ENCODE assay signal across 26 cellular contexts in the genomic region with DNA sequence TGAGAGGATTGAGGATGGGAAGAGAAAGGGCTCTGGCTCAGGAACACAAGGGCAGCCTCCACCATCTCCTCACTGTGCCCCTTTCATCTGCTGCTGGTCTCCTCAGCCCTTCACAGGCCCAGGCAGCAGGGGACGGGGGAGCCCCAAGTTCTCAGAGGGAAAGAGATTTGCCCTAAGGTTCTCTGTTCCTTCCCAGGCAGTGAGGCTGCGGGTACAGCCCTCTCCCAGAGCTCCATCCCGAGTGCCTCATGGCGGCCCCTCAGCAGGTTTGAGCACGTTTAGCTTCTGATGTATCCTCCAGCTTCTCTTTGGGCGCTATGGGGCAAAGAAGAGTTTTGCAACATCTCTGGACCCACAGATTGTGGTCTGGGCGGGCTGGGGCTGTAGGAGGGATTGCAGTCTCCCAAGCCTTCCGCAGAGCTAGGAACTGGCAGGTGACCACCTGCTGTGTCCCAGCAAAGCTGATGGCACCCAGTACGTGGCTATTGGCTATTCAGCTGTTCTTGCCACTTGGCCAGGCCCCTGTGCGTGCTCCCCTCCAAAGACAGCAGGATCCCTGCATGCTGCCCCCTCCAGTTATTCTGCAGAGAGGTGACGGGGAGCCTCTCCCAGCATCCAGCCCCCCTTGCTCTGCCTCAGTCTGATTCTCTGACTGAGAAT. TPM values are rescaled to one million over a fixed set of nuclear protein-coding genes. Genes with fewer than 3 reads are reported as not detected.
A peak's percentile ranks its signal among the peaks of the same experiment; 100 is the strongest.
DNase-seq lines count a peak whose midpoint lies in the region; ATAC-seq, FAIRE-seq and TF ChIP-seq lines count a peak whose summit lies in the region.
"Had no signal": no experiment of that assay in that cellular context is flagged by ENCODE, and none has a peak within 500 bp of the region (broad histone marks: within the 10 kb centered on the region; RNA-seq: fewer than 3 reads in every experiment).

No MANE protein-coding gene starts in this region.

- H3K36me3 ChIP-seq in H7 (replicated peaks; ENCODE audit: control insufficient read depth, insufficient read depth, low read length) (no peaks in the 10 kb centered on the region), spleen (no peaks in the 10 kb centered on the region), trophoblast cell (ENCODE audit: control insufficient read depth in 1 of 2, insufficient read depth in 2 of 2, low read length in 2 of 2) (no peaks in the 10 kb centered on the region)
- H3K36me3 ChIP-seq: BE2C; BLaER1 treated with 17β-estradiol and CSF1 and Interleukin-3, amounts not matched to agents 10 nM and 100 nM had no signal

- H3K18ac ChIP-seq in trophoblast cell (ENCODE audit: low read length): no peak overlapping the region

- H3K4me3 ChIP-seq in H7 (ENCODE audit: insufficient read depth, low read depth, low read length) (no peak overlapping the region), spleen (no peak overlapping the region), trophoblast cell (ENCODE audit: low read depth, low read length) (no peak overlapping the region)
- H3K4me3 ChIP-seq: A549; BLaER1 treated with 17β-estradiol and CSF1 and Interleukin-3, amounts not matched to agents 10 nM and 100 nM; GM12878 had no signal

- no peak overlapping the region for H4K91ac ChIP-seq in trophoblast cell (ENCODE audit: low read depth, low read length)

- no peak overlapping the region for H3K9ac ChIP-seq in trophoblast cell (ENCODE audit: low read length)
- H3K9ac ChIP-seq: BLaER1 treated with 17β-estradiol and CSF1 and Interleukin-3, amounts not matched to agents 10 nM and 100 nM had no signal

- H3K23ac ChIP-seq in trophoblast cell (ENCODE audit: low read length): no peak overlapping the region

- H3K4me1 ChIP-seq in spleen: no peaks in the 10 kb centered on the region
- H3K4me1 ChIP-seq in trophoblast cell (ENCODE audit: control insufficient read depth in 1 of 2, insufficient read depth in 2 of 2, low read length in 2 of 2): peaks cover 1 to 3% of the 10 kb centered on the region in 2 experiments
- H3K4me1 ChIP-seq: A549 had no signal

- H3K79me1 ChIP-seq in trophoblast cell (ENCODE audit: low read length): no peaks in the 10 kb centered on the region

- H2AK5ac ChIP-seq in trophoblast cell (ENCODE audit: low read length): no peak overlapping the region

- no peak for TF ChIP-seq CTCF in spleen (IDR thresholded peaks at IDR 0.05 in 8 of 11, conservative IDR thresholded peaks at IDR 0.05 in 3 of 11)

- no peaks in the 10 kb centered on the region for H3K79me2 ChIP-seq in trophoblast cell (ENCODE audit: control insufficient read depth, insufficient read depth, low read length, poor library complexity)

- no peak overlapping the region for H3K27ac ChIP-seq in spleen
- H3K27ac ChIP-seq in trophoblast cell (ENCODE audit: low read depth, low read length): no peak overlapping the region
- H3K27ac ChIP-seq: A549; BLaER1 treated with 17β-estradiol and CSF1 and Interleukin-3, amounts not matched to agents 10 nM and 100 nM had no signal

- DNase-seq in H7 (peak; percentile 45), mesenteric fat pad (ENCODE audit: low spot score) (peak; percentile 75), posterior vena cava (ENCODE audit: low spot score) (peak; percentile 29), spleen (peak; percentile 31), urothelium cell line (ENCODE audit: low spot score) (no peak), trophoblast cell (no peak)
- DNase-seq: 8988T; ACHN; AML-193; BE2C; CD4-positive, alpha-beta T cell; CD8-positive, alpha-beta memory T cell; DMS 273 treated with DMSO at 0.1 percent for 48 hours; DMS79; EL; GDM1; GOT3; HCEC 1CT had no signal

- TF ChIP-seq POLR2A in spleen (IDR thresholded peaks at IDR 0.05): no peak

- no peak overlapping the region for H2BK12ac ChIP-seq in trophoblast cell (ENCODE audit: low read length)

- intact Hi-C loops in posterior vena cava (cut with DNase I) (loop anchor here in 1 of 2 donors (2.0 kb wide), 1 partner anchor 360 kb away; no protein-coding TSS in a partner anchor), spleen (cut with DNase I; ENCODE audit: low total_unique reads) (no loop called here)

- 62 to 75% (median 66%) methylated on average over 9 to 11 of the region's 11 CpGs for WGBS in spleen, 5 donors
- no CpG with 5 or more reads among the region's 11 CpGs for WGBS in trophoblast cell (ENCODE audit: extremely low coverage, insufficient coverage, insufficient read length)

- no peak overlapping the region for H2AFZ ChIP-seq in trophoblast cell (ENCODE audit: insufficient read depth, low read length, poor library complexity)

- H4K12ac ChIP-seq in trophoblast cell (ENCODE audit: low read depth, low read length): no peak overlapping the region

- H3K9me3 ChIP-seq in spleen: peaks cover 0 to 10% (median 5%) of the 10 kb centered on the region in 8 donors
- H3K9me3 ChIP-seq in trophoblast cell (ENCODE audit: insufficient read depth, low read depth, low read length): no peaks in the 10 kb centered on the region
- H3K9me3 ChIP-seq: A549, BE2C had no signal

- no peak overlapping the region for H3K4ac ChIP-seq in trophoblast cell (ENCODE audit: low read depth, low read length)

- ATAC-seq in GM19452 (IDR thresholded peaks at IDR 0.05; ENCODE audit: unreplicated experiment): no peak
- ATAC-seq: A549, GM12878 had no signal

- H3K14ac ChIP-seq in trophoblast cell (ENCODE audit: low read length): no peak overlapping the region

- no peak overlapping the region for H2BK5ac ChIP-seq in trophoblast cell (ENCODE audit: low read depth, low read length, poor library complexity)

- H2BK120ac ChIP-seq in trophoblast cell (ENCODE audit: insufficient read depth, low read length, poor library complexity): no peak overlapping the region

- no peak for FAIRE-seq in urothelium cell line (lab: Jason Lieb, UNC)
- FAIRE-seq: A549, D721Med, GM12878, GM19239, H54 had no signal

- H3K4me2 ChIP-seq in trophoblast cell (ENCODE audit: low read length): no peak overlapping the region
- H3K4me2 ChIP-seq: A549; BLaER1 treated with 17β-estradiol and CSF1 and Interleukin-3, amounts not matched to agents 10 nM and 100 nM had no signal

- H3K27me3 ChIP-seq in H7 (ENCODE audit: control insufficient read depth, insufficient read depth, low read length) (no peaks in the 10 kb centered on the region), spleen (replicated peaks in 1 of 7) (peaks cover 0 to 64% (median 0%) of the 10 kb centered on the region in 7 donors), trophoblast cell (ENCODE audit: insufficient read depth, low read length) (peaks cover 3% of the 10 kb centered on the region)
- H3K27me3 ChIP-seq: BE2C had no signal

- no peak overlapping the region for H4K8ac ChIP-seq in trophoblast cell (ENCODE audit: low read depth, low read length)

RNA-seq across cellular contexts. Expression of a gene that starts 10.1 kb away (rescaled TPM):
- total RNA-seq in H7 (2014; rRNA removed; shearing (Covaris generic)): 5.8 and 6.1 TPM in 2 replicates
- not detected for total RNA-seq in mesenteric fat pad
- total RNA-seq in posterior vena cava: not detected
- under 1 TPM; 0.32 to 0.69 (median 0.52) TPM for total RNA-seq in spleen
- polyA plus RNA-seq in spleen: under 1 TPM; 0.06 to 0.35 (median 0.26) TPM
- polyA plus RNA-seq in trophoblast cell (2013): 0.33 and 0.49 TPM in 2 replicates
- polyA plus RNA-seq: CD14-positive monocyte had no signal

Comparison
In these comparisons a context has a peak if more than half of its experiments do, and no peak if none do; other contexts are left out.
1. DNase-seq: peak in H7 (single experiment), mesenteric fat pad (single experiment), posterior vena cava (single experiment) and spleen (single experiment); none in urothelium cell line (single experiment) and trophoblast cell (0 of 2).